2 cellular contexts compared by ENCODE assay signal in genomic region chr11:126032374-126032773, GRCh38.
TF ChIP-seq lines count a peak whose summit lies in the region.

No MANE protein-coding gene starts in this region.

TF ChIP-seq in HepG2, 621 proteins besides CTCF, POLR2A, EP300 and RAD21:
- TF ChIP-seq ZZZ3 (CRISPR knock-in tag; IDR thresholded peaks at IDR 0.05; ENCODE audit: borderline replicate concordance) (no peak), BORCS8-MEF2B (CRISPR knock-in tag; IDR thresholded peaks at IDR 0.05) (no peak), ZFP37 (CRISPR knock-in tag; IDR thresholded peaks at IDR 0.05; ENCODE audit: borderline replicate concordance) (no peak), MAFK (conservative IDR thresholded peaks at IDR 0.05 in 1 of 2, IDR thresholded peaks at IDR 0.05 in 1 of 2; ENCODE audit: low read length in 2 of 2) (peak; percentile 94 to 98), MAFF (IDR thresholded peaks at IDR 0.05; ENCODE audit: low read depth, low read length) (peak; percentile 95), IRF2 (CRISPR knock-in tag; IDR thresholded peaks at IDR 0.05) (no peak), ZNF407 (CRISPR knock-in tag; IDR thresholded peaks at IDR 0.05; ENCODE audit: not compliant biosample characterization) (no peak)

TF ChIP-seq in H1, 55 proteins besides CTCF, POLR2A, EP300 and RAD21:
- no peak for TF ChIP-seq SP2 (IDR thresholded peaks at IDR 0.05; ENCODE audit: low read length)
- TF ChIP-seq MAFK (IDR thresholded peaks at IDR 0.05; ENCODE audit: low read depth, low read length): peak; percentile 88
